ENCODE assay signal across 15 cellular contexts in the genomic region with DNA sequence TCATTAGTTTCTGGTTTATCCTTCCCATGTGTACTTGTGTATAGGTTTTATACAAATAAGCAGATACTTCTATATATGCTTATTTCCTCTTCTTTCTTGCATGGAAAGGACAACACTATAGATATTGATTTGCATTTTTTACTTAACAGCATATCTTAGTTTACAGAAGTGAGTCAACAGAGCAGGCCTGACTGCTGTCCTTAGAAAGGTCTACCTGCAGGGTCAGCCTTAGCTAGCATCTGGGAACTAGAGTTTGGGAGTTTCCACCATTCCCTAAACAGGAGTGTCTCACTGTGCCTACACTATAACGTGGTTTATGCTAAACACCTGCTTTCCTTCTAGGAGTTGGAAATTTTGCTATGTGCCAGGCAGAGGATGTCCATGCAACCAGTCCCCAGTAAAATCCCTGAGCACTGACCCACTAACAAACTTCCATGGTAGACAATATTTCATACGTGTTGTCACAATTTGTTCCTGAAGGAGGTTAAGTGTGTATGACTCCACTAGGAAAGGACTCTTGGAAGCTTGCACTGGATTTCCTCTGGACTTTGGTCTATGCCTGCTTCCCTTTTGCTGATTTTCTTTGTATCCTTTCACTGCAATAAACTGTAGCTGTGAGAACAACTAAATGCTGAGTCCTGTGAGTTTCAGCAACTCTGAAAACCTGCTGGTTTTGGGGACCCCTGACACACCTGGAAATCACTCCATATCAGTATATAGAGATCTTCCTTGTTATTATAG.
"Had no signal": no experiment of that assay in that cellular context is flagged by ENCODE, and none has a peak within 500 bp of the region (broad histone marks: within the 10 kb centered on the region; RNA-seq: fewer than 3 reads in every experiment).

No MANE protein-coding gene starts in this region.

- ATAC-seq: activated CD4-positive, CD25-positive, alpha-beta regulatory T cell treated with anti-CD3 and anti-CD28 coated beads, Interleukin-2, amount 50 U/mL, for 24 hours; body of pancreas; natural killer cell; psoas muscle; sciatic nerve had no signal

- H3K27me3 ChIP-seq: body of pancreas had no signal

- H3K27ac Mint-ChIP-seq: endodermal cell had no signal

- H3K4me3 ChIP-seq: body of pancreas, lung, psoas muscle had no signal

- H3K27ac ChIP-seq: body of pancreas, psoas muscle had no signal

- H3K9me3 ChIP-seq: body of pancreas, psoas muscle had no signal

- H3K4me3 Mint-ChIP-seq: central memory CD8-positive, alpha-beta T cell; endodermal cell; natural killer cell had no signal

- H3K27me3 Mint-ChIP-seq: central memory CD8-positive, alpha-beta T cell had no signal

- H3K9me3 Mint-ChIP-seq: central memory CD8-positive, alpha-beta T cell; endodermal cell; natural killer cell had no signal

- H3K36me3 Mint-ChIP-seq: natural killer cell had no signal

- DNase-seq: activated CD4-positive, alpha-beta T cell treated with anti-CD3 and anti-CD28 coated beads, Interleukin-2, amount 50 U/mL, for 4 hours; activated naive CD4-positive, alpha-beta T cell treated with Interleukin-2 at 50 U/mL for 16 hours; body of pancreas; endodermal cell; hypothalamus; natural killer cell; occipital lobe; psoas muscle; stimulated activated CD4-positive, alpha-beta T cell treated with anti-CD3 and anti-CD28 coated beads, Interleukin-2, amount 100 ng/mL, for 24 hours; stimulated activated naive CD4-positive, alpha-beta T cell; T-helper 2 cell had no signal
